In genomic region chr5:59042201-59042600, GRCh38 we compare ENCODE assay signal across 11 cellular contexts.
DNase-seq lines count a peak whose midpoint lies in the region; ATAC-seq and TF ChIP-seq lines count a peak whose summit lies in the region.
"Had no signal": no experiment of that assay in that cellular context is flagged by ENCODE, and none has a peak within 500 bp of the region (broad histone marks: within the 10 kb centered on the region; RNA-seq: fewer than 3 reads in every experiment).

No MANE protein-coding gene starts in this region.

- H3K27me3 Mint-ChIP-seq in activated CD8-positive, alpha-beta T cell treated with anti-CD3 and anti-CD28 coated beads for 36 hours = no peaks in the 10 kb centered on the region
- peaks cover 4 to 19% (median 16%) of the 10 kb centered on the region in 3 donors for H3K27me3 Mint-ChIP-seq in immature natural killer cell (ENCODE audit: low read depth in 3 of 3)

- H3K27ac ChIP-seq in right atrium auricular region (peak overlapping the region; percentile 41 to 85), transverse colon (peak overlapping the region; percentile 39 to 85 (median 60)), foreskin keratinocyte (no peak overlapping the region)
- H3K27ac ChIP-seq: suprapubic skin had no signal

- no peak for TF ChIP-seq CTCF in right atrium auricular region (IDR thresholded peaks at IDR 0.05)
- TF ChIP-seq CTCF in activated CD8-positive, alpha-beta T cell treated with anti-CD3 and anti-CD28 coated beads for 36 hours (IDR thresholded peaks at IDR 0.05) = no peak
- TF ChIP-seq CTCF in transverse colon (IDR thresholded peaks at IDR 0.05) = no peak
- no peak for TF ChIP-seq CTCF in foreskin keratinocyte (conservative IDR thresholded peaks at IDR 0.05)

- peak overlapping the region; percentile 34 for H3K4me3 Mint-ChIP-seq in activated CD8-positive, alpha-beta T cell treated with anti-CD3 and anti-CD28 coated beads for 36 hours
- peak overlapping the region in 3 of 5 donors; percentile 1 to 50 (median 31) for H3K4me3 Mint-ChIP-seq in immature natural killer cell

- no peaks in the 10 kb centered on the region for H3K36me3 ChIP-seq in right atrium auricular region
- H3K36me3 ChIP-seq in transverse colon = no peaks in the 10 kb centered on the region
- H3K36me3 ChIP-seq: suprapubic skin had no signal

- WGBS in transverse colon (ENCODE audit: low coverage in 1 of 2), 2 donors = 51 to 66% methylated on average over 3 to 4 of the region's 4 CpGs

- H3K9me3 ChIP-seq in right atrium auricular region = no peaks in the 10 kb centered on the region
- no peaks in the 10 kb centered on the region for H3K9me3 ChIP-seq in transverse colon
- H3K9me3 ChIP-seq: suprapubic skin had no signal

- in situ Hi-C loops in transverse colon (cut with MboI; ENCODE audit: low pct_ligation_motif_present in 1 of 4, low pct_unique_long_range_greater_than_20kb in 1 of 4, low sequenced_read_pairs in 3 of 4) = loop anchor here in 1 of 4 donors (25.0 kb wide), 1 partner anchor 120 kb away; no protein-coding TSS in a partner anchor

- H3K4me3 ChIP-seq in right atrium auricular region = no peak overlapping the region
- H3K4me3 ChIP-seq in transverse colon = no peak overlapping the region
- H3K4me3 ChIP-seq: suprapubic skin had no signal

- POLR2A ChIA-PET in activated CD8-positive, alpha-beta T cell treated with anti-CD3 and anti-CD28 coated beads for 36 hours (lab: Charles Lee) = interaction anchor here (1.8 to 3.3 kb wide), 2 partner anchors 82 to 86 kb away, joined by 4 to 18 read pairs; no protein-coding TSS in a partner anchor

- ATAC-seq in Right ventricle myocardium superior (ENCODE audit: poor library complexity) (no peak), GM19351 (IDR thresholded peaks at IDR 0.05; ENCODE audit: unreplicated experiment) (no peak), foreskin keratinocyte (no peak)
- no peak for ATAC-seq in activated CD8-positive, alpha-beta T cell treated with anti-CD3 and anti-CD28 coated beads for 36 hours

- H3K4me1 Mint-ChIP-seq in activated CD8-positive, alpha-beta T cell treated with anti-CD3 and anti-CD28 coated beads for 36 hours (ENCODE audit: low read depth) = peaks cover 26% of the 10 kb centered on the region
- peaks cover 40 to 46% of the 10 kb centered on the region in 2 donors for H3K4me1 Mint-ChIP-seq in immature natural killer cell

- CTCF ChIA-PET in activated CD8-positive, alpha-beta T cell treated with anti-CD3 and anti-CD28 coated beads for 36 hours (lab: Charles Lee) = interaction anchor here (1.0 to 2.7 kb wide), 5 partner anchors 14 to 132 kb away, joined by 3 to 16 read pairs (median 12); no protein-coding TSS in a partner anchor

- intact Hi-C loops in Right ventricle myocardium superior (cut with DNase I) = no loop called here
- intact Hi-C loops in activated CD8-positive, alpha-beta T cell treated with anti-CD3 and anti-CD28 coated beads for 36 hours (cut with micrococcal nuclease) = no loop called here
- intact Hi-C loops in transverse colon (cut with DNase I; ENCODE audit: low total_unique reads) = no loop called here

- no peak for TF ChIP-seq EP300 in transverse colon (IDR thresholded peaks at IDR 0.05; ENCODE audit: low read depth)

- peak overlapping the region; percentile 85 for H3K27ac Mint-ChIP-seq in activated CD8-positive, alpha-beta T cell treated with anti-CD3 and anti-CD28 coated beads for 36 hours
- peak overlapping the region; percentile 26 to 92 (median 75) for H3K27ac Mint-ChIP-seq in immature natural killer cell

- TF ChIP-seq POLR2A in transverse colon (IDR thresholded peaks at IDR 0.05) = no peak

- no peak for DNase-seq in right atrium auricular region (ENCODE audit: low spot score)
- DNase-seq in Right ventricle myocardium superior = no peak
- DNase-seq in activated CD8-positive, alpha-beta T cell treated with anti-CD3 and anti-CD28 coated beads for 36 hours = peak; percentile 30
- no peak for DNase-seq in immature natural killer cell
- DNase-seq in transverse colon = no peak
- no peak for DNase-seq in foreskin keratinocyte
- no peak for DNase-seq in NCI-H510A treated with DMSO at 0.1 percent for 48 hours (lab: John Stamatoyannopoulos, UW)
- DNase-seq: COR-L47, islet precursor cell had no signal

- no peaks in the 10 kb centered on the region for H3K9me3 Mint-ChIP-seq in activated CD8-positive, alpha-beta T cell treated with anti-CD3 and anti-CD28 coated beads for 36 hours
- H3K9me3 Mint-ChIP-seq in immature natural killer cell = peaks cover 0 to 2% (median 0%) of the 10 kb centered on the region in 6 donors

- H3K4me1 ChIP-seq in right atrium auricular region (peaks cover 0 to 34% of the 10 kb centered on the region in 2 donors), transverse colon (peaks cover 0 to 39% (median 21%) of the 10 kb centered on the region in 4 donors), foreskin keratinocyte (peaks cover 9% of the 10 kb centered on the region)

- peaks cover 16% of the 10 kb centered on the region for H3K36me3 Mint-ChIP-seq in activated CD8-positive, alpha-beta T cell treated with anti-CD3 and anti-CD28 coated beads for 36 hours (ENCODE audit: low read depth)
- H3K36me3 Mint-ChIP-seq in immature natural killer cell = peaks cover 0 to 4% (median 0%) of the 10 kb centered on the region in 3 donors

- no peaks in the 10 kb centered on the region for H3K27me3 ChIP-seq in right atrium auricular region
- no peaks in the 10 kb centered on the region for H3K27me3 ChIP-seq in transverse colon
- peaks cover 16% of the 10 kb centered on the region for H3K27me3 ChIP-seq in foreskin keratinocyte
- H3K27me3 ChIP-seq: suprapubic skin had no signal
